ENCODE assay signal across 9 cellular contexts in the genomic region with DNA sequence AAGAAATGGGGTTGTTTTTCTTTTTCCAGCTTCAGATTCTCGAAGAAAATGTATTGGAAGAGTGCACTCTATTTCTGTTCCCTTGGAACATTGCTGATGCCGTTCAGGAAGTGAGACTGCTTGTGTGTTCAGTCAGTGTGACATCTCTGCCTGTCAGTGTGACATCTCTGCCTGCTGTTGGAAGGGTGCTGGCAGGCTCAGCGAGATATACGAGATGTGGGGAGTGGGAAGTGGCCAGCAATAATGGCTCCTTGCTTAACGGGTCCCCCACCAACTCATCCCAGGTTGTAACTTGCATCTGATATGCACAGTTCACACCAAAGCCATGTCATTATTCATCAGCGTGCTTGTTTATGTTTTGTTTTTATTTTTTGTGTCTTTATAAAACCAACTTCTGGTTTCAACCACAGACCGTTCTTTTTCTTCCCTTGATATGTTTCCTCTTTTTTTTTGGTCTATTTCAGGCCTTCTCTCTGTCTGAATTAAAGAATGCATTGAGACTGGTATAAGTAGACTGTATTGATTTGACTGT.
A peak's percentile ranks its signal among the peaks of the same experiment; 100 is the strongest.
DNase-seq lines count a peak whose midpoint lies in the region; ATAC-seq lines count a peak whose summit lies in the region.
"Had no signal": no experiment of that assay in that cellular context is flagged by ENCODE, and none has a peak within 500 bp of the region (broad histone marks: within the 10 kb centered on the region; RNA-seq: fewer than 3 reads in every experiment).

No MANE protein-coding gene starts in this region.

- peaks cover 2 to 5% of the 10 kb centered on the region in 2 donors for H3K9me3 Mint-ChIP-seq in stimulated activated naive B cell treated with anti-CD40 and anti-IgM and Interleukin-4, amounts not matched to agents 10 μg/mL and 1 μg/mL and 100 μg/mL, for 72 hours

- H3K4me1 Mint-ChIP-seq in stimulated activated naive B cell treated with anti-CD40 and anti-IgM and Interleukin-4, amounts not matched to agents 10 μg/mL and 1 μg/mL and 100 μg/mL, for 72 hours: peaks cover 70 to 97% of the 10 kb centered on the region in 2 donors

- DNase-seq in SKM-1 treated with dmso at 0.1 percent for 144 hours (lab: John Stamatoyannopoulos, UW; ENCODE audit: unreplicated experiment) (peak; percentile 13), SKM-1 (lab: John Stamatoyannopoulos, UW; ENCODE audit: unreplicated experiment) (no peak), UCSD-AML1 (lab: John Stamatoyannopoulos, UW; ENCODE audit: unreplicated experiment) (peak; percentile 31), DMS153 treated with DMSO at 0.1 percent for 48 hours (lab: John Stamatoyannopoulos, UW; ENCODE audit: unreplicated experiment) (no peak), NCI-H1694 treated with DMSO at 0.1 percent for 48 hours (lab: John Stamatoyannopoulos, UW) (no peak)
- peak; percentile 52 for DNase-seq in stimulated activated naive B cell treated with anti-CD40 and anti-IgM and Interleukin-4, amounts not matched to agents 10 μg/mL and 1 μg/mL and 100 μg/mL, for 72 hours
- no peak for DNase-seq in stimulated activated CD4-positive, alpha-beta T cell treated with anti-CD3 and anti-CD28 coated beads, Interleukin-12 subunit alpha, Interleukin-12 subunit beta, amount 100 ng/mL, for 4 hours

- H3K27me3 Mint-ChIP-seq in stimulated activated naive B cell treated with anti-CD40 and anti-IgM and Interleukin-4, amounts not matched to agents 10 μg/mL and 1 μg/mL and 100 μg/mL, for 72 hours: no peaks in the 10 kb centered on the region

- peak; percentile 35 for ATAC-seq in HG02852 (IDR thresholded peaks at IDR 0.05; ENCODE audit: unreplicated experiment)
- peak; percentile 45 to 49 for ATAC-seq in stimulated activated naive B cell treated with anti-CD40 and anti-IgM and Interleukin-4, amounts not matched to agents 10 μg/mL and 1 μg/mL and 100 μg/mL, for 72 hours (replicated peaks)
- ATAC-seq: A549 had no signal

- peak overlapping the region; percentile 82 to 83 for H3K4me3 Mint-ChIP-seq in stimulated activated naive B cell treated with anti-CD40 and anti-IgM and Interleukin-4, amounts not matched to agents 10 μg/mL and 1 μg/mL and 100 μg/mL, for 72 hours

- peak overlapping the region; percentile 91 for H3K27ac Mint-ChIP-seq in stimulated activated naive B cell treated with anti-CD40 and anti-IgM and Interleukin-4, amounts not matched to agents 10 μg/mL and 1 μg/mL and 100 μg/mL, for 72 hours

- H3K36me3 Mint-ChIP-seq in stimulated activated naive B cell treated with anti-CD40 and anti-IgM and Interleukin-4, amounts not matched to agents 10 μg/mL and 1 μg/mL and 100 μg/mL, for 72 hours: peaks cover 25 to 48% of the 10 kb centered on the region in 2 donors

Comparison
In these comparisons a context has a peak if more than half of its experiments do, and no peak if none do; other contexts are left out.
1. DNase-seq: peak in SKM-1 treated with dmso at 0.1 percent for 144 hours (single experiment), UCSD-AML1 (single experiment) and stimulated activated naive B cell treated with anti-CD40 and anti-IgM and Interleukin-4, amounts not matched to agents 10 μg/mL and 1 μg/mL and 100 μg/mL, for 72 hours (single experiment); none in SKM-1 (single experiment), DMS153 treated with DMSO at 0.1 percent for 48 hours (single experiment), NCI-H1694 treated with DMSO at 0.1 percent for 48 hours (single experiment) and stimulated activated CD4-positive, alpha-beta T cell treated with anti-CD3 and anti-CD28 coated beads, Interleukin-12 subunit alpha, Interleukin-12 subunit beta, amount 100 ng/mL, for 4 hours (single experiment).